ENCODE assay signal across 1 cellular context in genomic region chr14:30296956-30297405, GRCh38.
TF ChIP-seq lines count a peak whose summit lies in the region.

No MANE protein-coding gene starts in this region.

TF ChIP-seq in K562, 482 proteins besides CTCF, POLR2A, EP300 and RAD21 (continued from another document and continues in another):
- TF ChIP-seq ZBTB40 (IDR thresholded peaks at IDR 0.05): no peak
- no peak for TF ChIP-seq ZBTB40 (CRISPR knock-in tag; IDR thresholded peaks at IDR 0.05)
- TF ChIP-seq ZZZ3 (IDR thresholded peaks at IDR 0.05): no peak
- peak; percentile 44; the same call in 1 of the 2 replicates for TF ChIP-seq HMBOX1 (IDR thresholded peaks at IDR 0.05)
- no peak for TF ChIP-seq ASH1L (IDR thresholded peaks at IDR 0.05; ENCODE audit: borderline replicate concordance, low read depth, partially characterized antibody)
- TF ChIP-seq SNAPC5 (CRISPR knock-in tag; IDR thresholded peaks at IDR 0.05): no peak
- no peak for TF ChIP-seq ZNF140 (CRISPR knock-in tag; IDR thresholded peaks at IDR 0.05)
- no peak for TF ChIP-seq CHD4 (IDR thresholded peaks at IDR 0.05; ENCODE audit: insufficient read depth, insufficient replicate concordance, low read depth, low read length, poor library complexity, severe bottlenecking)
- TF ChIP-seq KLF16 (IDR thresholded peaks at IDR 0.05): no peak
- TF ChIP-seq PTBP1 (IDR thresholded peaks at IDR 0.05; ENCODE audit: low read depth, low read length): no peak
- TF ChIP-seq CEBPG (CRISPR knock-in tag; IDR thresholded peaks at IDR 0.05): no peak
- no peak for TF ChIP-seq CEBPG (tag; conservative IDR thresholded peaks at IDR 0.05 in 1 of 2, IDR thresholded peaks at IDR 0.05 in 1 of 2)
- TF ChIP-seq ZNF197 (CRISPR knock-in tag; IDR thresholded peaks at IDR 0.05; ENCODE audit: low read depth): no peak
- no peak for TF ChIP-seq ZFPM2 (CRISPR knock-in tag; IDR thresholded peaks at IDR 0.05)
- TF ChIP-seq HDGF (IDR thresholded peaks at IDR 0.05): no peak
- no peak for TF ChIP-seq CHD7 (IDR thresholded peaks at IDR 0.05; ENCODE audit: low read depth, low read length)
- no peak for TF ChIP-seq ZSCAN32 (CRISPR knock-in tag; IDR thresholded peaks at IDR 0.05)
- no peak for TF ChIP-seq MLX (CRISPR knock-in tag; conservative IDR thresholded peaks at IDR 0.05)
- TF ChIP-seq MITF (IDR thresholded peaks at IDR 0.05): no peak
- no peak for TF ChIP-seq DLX4 (CRISPR knock-in tag; IDR thresholded peaks at IDR 0.05)
- TF ChIP-seq ZNF395 (CRISPR knock-in tag; IDR thresholded peaks at IDR 0.05): no peak
- TF ChIP-seq CBX8 (IDR thresholded peaks at IDR 0.05; ENCODE audit: borderline replicate concordance, extremely low read depth, low read depth, low read length, poor library complexity, severe bottlenecking): no peak
